Comparison of ENCODE assay signal across 1 cellular context in the genomic region with DNA sequence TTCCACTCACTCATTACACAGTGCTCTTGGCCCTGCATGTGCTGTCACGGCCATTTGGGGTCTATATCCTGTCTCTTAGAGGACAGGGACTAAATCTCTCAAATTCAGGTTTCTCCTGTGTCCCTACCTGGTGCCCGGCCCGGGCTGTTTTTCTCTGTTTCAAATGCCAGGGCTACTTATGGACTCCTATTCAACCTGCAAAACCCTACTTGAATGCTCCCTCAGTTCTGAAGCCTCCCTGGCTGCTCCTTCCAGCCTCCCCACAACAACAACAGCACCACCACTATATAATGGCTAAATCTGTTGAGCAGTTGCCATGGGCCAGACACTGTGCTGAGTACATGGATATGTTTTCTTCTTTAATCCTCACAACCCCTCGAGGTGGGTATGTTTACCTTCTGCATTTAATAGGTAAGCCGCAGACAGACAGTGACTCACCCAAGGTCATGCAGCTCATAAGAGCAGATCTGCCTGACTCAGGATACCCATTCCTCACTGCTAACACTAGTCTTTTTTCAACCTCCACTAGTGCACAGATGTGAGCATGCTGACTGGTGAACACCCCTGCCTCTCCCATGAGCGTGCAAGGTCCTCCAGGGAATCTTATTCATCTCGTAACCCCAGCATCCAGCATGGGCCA.
TF ChIP-seq lines count a peak whose summit lies in the region.

No MANE protein-coding gene starts in this region.

TF ChIP-seq in IMR-90, 13 proteins besides CTCF, POLR2A, EP300 and RAD21:
- no peak for TF ChIP-seq CHD1 (IDR thresholded peaks at IDR 0.05; ENCODE audit: low read depth, low read length)
- no peak for TF ChIP-seq NFE2L2 (IDR thresholded peaks at IDR 0.05; ENCODE audit: low read depth, low read length)
- no peak for TF ChIP-seq BHLHE40 (IDR thresholded peaks at IDR 0.05; ENCODE audit: low read depth, low read length)
- no peak; the same call in 1 of the 2 replicates for TF ChIP-seq SMC3 (IDR thresholded peaks at IDR 0.05; ENCODE audit: low read depth, low read length)
